Comparison of ENCODE assay signal across 31 cellular contexts in genomic region chrX:49756692-49757091, GRCh38.
"Had no signal": no experiment of that assay in that cellular context is flagged by ENCODE, and none has a peak within 500 bp of the region (broad histone marks: within the 10 kb centered on the region; RNA-seq: fewer than 3 reads in every experiment).

No MANE protein-coding gene starts in this region.

- H3K27ac ChIP-seq: ascending aorta, cardiac muscle cell, SK-N-MC, VCaP had no signal

- H3K9me3 Mint-ChIP-seq: activated CD4-positive, alpha-beta memory T cell treated with anti-CD3 and anti-CD28 coated beads for 36 hours; activated CD4-positive, alpha-beta T cell treated with anti-CD3 and anti-CD28 coated beads, Interleukin-2, amount 10 ng/mL, durations not matched to agents 7 days and 5 days; activated naive CD4-positive, alpha-beta T cell treated with anti-CD3 and anti-CD28 coated beads, Interleukin-2, amount 50 U/mL, for 72 hours; activated naive CD8-positive, alpha-beta T cell treated with anti-CD3 and anti-CD28 coated beads, Interleukin-2, amount 50 U/mL, for 24 hours; activated T-cell treated with anti-CD3 and anti-CD28 coated beads, Interleukin-2, amount 50 U/mL, for 4 hours; T-cell had no signal

- H3K4me3 Mint-ChIP-seq: activated CD4-positive, alpha-beta memory T cell treated with anti-CD3 and anti-CD28 coated beads for 36 hours; activated CD4-positive, alpha-beta T cell treated with anti-CD3 and anti-CD28 coated beads, Interleukin-2, amount 10 ng/mL, durations not matched to agents 7 days and 5 days; activated naive CD8-positive, alpha-beta T cell treated with anti-CD3 and anti-CD28 coated beads, Interleukin-2, amount 50 U/mL, for 24 hours; activated T-cell treated with anti-CD3 and anti-CD28 coated beads, Interleukin-2, amount 50 U/mL, for 4 hours; brain; T-cell had no signal

- H3K4me3 ChIP-seq: ascending aorta, cardiac muscle cell, SK-N-MC had no signal

- DNase-seq: activated CD4-positive, alpha-beta memory T cell treated with anti-CD3 and anti-CD28 coated beads for 36 hours; activated CD4-positive, alpha-beta T cell treated with anti-CD3 and anti-CD28 coated beads, Interleukin-2, amount 10 ng/mL, durations not matched to agents 7 days and 5 days; activated CD4-positive, CD25-positive, alpha-beta regulatory T cell; activated CD8-positive, alpha-beta memory T cell treated with anti-CD3 and anti-CD28 coated beads for 24 hours; activated effector memory CD4-positive, alpha-beta T cell treated with anti-CD3 and anti-CD28 coated beads, Interleukin-2, amount 50 U/mL, for 16 hours; activated naive CD4-positive, alpha-beta T cell treated with Interleukin-2 at 50 U/mL for 16 hours; activated naive CD8-positive, alpha-beta T cell treated with anti-CD3 and anti-CD28 coated beads, Interleukin-2, amount 50 U/mL, for 24 hours; activated T-cell treated with anti-CD3 and anti-CD28 coated beads, Interleukin-2, amount 50 U/mL, for 4 hours; amniotic stem cell; Kasumi-1; MV-4-11; NCI-H1105; NCI-H1436; NCI-H1694 treated with DMSO at 0.1 percent for 48 hours; NCI-H2029 treated with DMSO at 0.1 percent for 48 hours; NCI-H345; NCI-H510A; NCI-H526 treated with DMSO at 0.1 percent for 48 hours; NK-92 treated with Interleukin-12 subunit alpha and Interleukin-12 subunit beta, amount 100 ng/mL, for 24 hours; PC-3; SIG-M5; T-cell; T-helper 2 cell; T1000 had no signal

- H3K27me3 Mint-ChIP-seq: activated CD4-positive, alpha-beta memory T cell treated with anti-CD3 and anti-CD28 coated beads for 36 hours had no signal

- H3K36me3 ChIP-seq: ascending aorta, cardiac muscle cell had no signal

- H3K36me3 Mint-ChIP-seq: activated CD4-positive, alpha-beta memory T cell treated with anti-CD3 and anti-CD28 coated beads for 36 hours; activated naive CD4-positive, alpha-beta T cell treated with anti-CD3 and anti-CD28 coated beads, Interleukin-2, amount 50 U/mL, for 72 hours; brain; T-cell had no signal

- H3K4me1 ChIP-seq: ascending aorta had no signal

- FAIRE-seq: RCC 7860 had no signal

- H3K27ac Mint-ChIP-seq: activated CD4-positive, alpha-beta memory T cell treated with anti-CD3 and anti-CD28 coated beads for 36 hours; activated CD4-positive, alpha-beta T cell treated with anti-CD3 and anti-CD28 coated beads, Interleukin-2, amount 10 ng/mL, durations not matched to agents 7 days and 5 days; activated naive CD8-positive, alpha-beta T cell treated with anti-CD3 and anti-CD28 coated beads, Interleukin-2, amount 50 U/mL, for 24 hours; T-cell had no signal

- H3K4me1 Mint-ChIP-seq: activated naive CD8-positive, alpha-beta T cell treated with anti-CD3 and anti-CD28 coated beads, Interleukin-2, amount 50 U/mL, for 24 hours had no signal

- H3K27me3 ChIP-seq: ascending aorta, cardiac muscle cell had no signal

- H3K9me3 ChIP-seq: ascending aorta had no signal
